In the genomic region with DNA sequence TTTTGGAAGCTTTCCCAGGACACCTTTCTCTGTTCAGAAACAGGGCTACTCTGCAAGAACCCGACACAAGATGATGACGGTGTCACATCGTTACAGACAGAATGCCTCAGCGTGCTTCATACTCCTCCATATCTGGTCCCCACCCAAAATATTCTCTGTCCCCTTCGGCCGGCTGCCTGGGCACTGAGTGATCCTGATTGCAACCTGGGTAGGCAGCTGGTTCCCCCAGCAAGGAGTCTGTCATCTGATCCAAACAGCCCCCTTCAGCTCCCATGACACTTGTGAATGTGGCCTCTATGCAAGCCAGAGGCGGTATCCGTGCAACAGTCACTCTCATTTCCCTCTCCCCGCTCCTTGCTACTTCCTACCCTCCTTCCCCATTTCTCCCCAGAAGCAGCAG, we compare ENCODE assay signal across 17 cellular contexts.
DNase-seq lines count a peak whose midpoint lies in the region; ATAC-seq lines count a peak whose summit lies in the region.
"Had no signal": no experiment of that assay in that cellular context is flagged by ENCODE, and none has a peak within 500 bp of the region (broad histone marks: within the 10 kb centered on the region; RNA-seq: fewer than 3 reads in every experiment).

No MANE protein-coding gene starts in this region.

- H3K27ac Mint-ChIP-seq in activated CD8-positive, alpha-beta memory T cell treated with anti-CD3 and anti-CD28 coated beads, Interleukin-2, amount 10 ng/mL, durations not matched to agents 7 days and 5 days = no peak overlapping the region
- H3K27ac Mint-ChIP-seq: CD14-positive monocyte; CD4-positive, alpha-beta T cell; GM23338 had no signal

- no peak overlapping the region for H2BK5ac ChIP-seq in neuronal stem cell (ENCODE audit: low read length)

- H3K27me3 ChIP-seq in BLaER1 treated with 17β-estradiol and CSF1 and Interleukin-3, amounts not matched to agents 10 nM and 100 nM = no peaks in the 10 kb centered on the region
- H3K27me3 ChIP-seq in neuronal stem cell (ENCODE audit: control insufficient read depth in 3 of 3, insufficient read depth in 3 of 3, low read depth in 1 of 3, low read length in 3 of 3) = peaks cover 0 to 4% (median 0%) of the 10 kb centered on the region in 3 experiments

- H3K9ac ChIP-seq in BLaER1 treated with 17β-estradiol and CSF1 and Interleukin-3, amounts not matched to agents 10 nM and 100 nM = 0 out of 22 replicates have a peak overlapping the region, but pooled peaks of 1 of the 11 experiments have one; percentile 18
- H3K9ac ChIP-seq in neuronal stem cell (ENCODE audit: low read depth, low read length, poor library complexity) = no peak overlapping the region

- peak overlapping the region; percentile 13 to 85 (median 69) for H3K4me2 ChIP-seq in BLaER1 treated with 17β-estradiol and CSF1 and Interleukin-3, amounts not matched to agents 10 nM and 100 nM
- H3K4me2 ChIP-seq in neuronal stem cell (ENCODE audit: insufficient read depth, low read length, poor library complexity, severe bottlenecking) = no peak overlapping the region
- H3K4me2 ChIP-seq: GM23338 had no signal

- no peak overlapping the region for H3K4me3 Mint-ChIP-seq in activated CD8-positive, alpha-beta memory T cell treated with anti-CD3 and anti-CD28 coated beads, Interleukin-2, amount 10 ng/mL, durations not matched to agents 7 days and 5 days
- H3K4me3 Mint-ChIP-seq: CD14-positive monocyte; CD4-positive, alpha-beta T cell; CD8-positive, alpha-beta memory T cell; GM23338; H9 had no signal

- H3K18ac ChIP-seq in neuronal stem cell (ENCODE audit: low read length) = no peak overlapping the region

- no peak overlapping the region for H3K27ac ChIP-seq in BLaER1 treated with 17β-estradiol and CSF1 and Interleukin-3, amounts not matched to agents 10 nM and 100 nM
- H3K27ac ChIP-seq in neuronal stem cell (replicated peaks; ENCODE audit: low read length) = no peak overlapping the region

- DNase-seq in activated CD8-positive, alpha-beta memory T cell treated with anti-CD3 and anti-CD28 coated beads, Interleukin-2, amount 10 ng/mL, durations not matched to agents 7 days and 5 days = peak; percentile 28
- no peak for DNase-seq in activated CD8-positive, alpha-beta memory T cell treated with anti-CD3 and anti-CD28 coated beads for 24 hours
- DNase-seq in neuronal stem cell (ENCODE audit: low spot score) = no peak
- no peak for DNase-seq in NCI-H69 (lab: John Stamatoyannopoulos, UW)
- no peak for DNase-seq in nucleus accumbens (lab: John Stamatoyannopoulos, UW)
- DNase-seq: CD4-positive, alpha-beta T cell; CD8-positive, alpha-beta memory T cell; DMS 273 treated with DMSO at 0.1 percent for 48 hours; DMS79; EL; GDM1; H9 had no signal

- H3K4ac ChIP-seq in neuronal stem cell (ENCODE audit: low read length) = no peak overlapping the region

- H3K36me3 Mint-ChIP-seq in activated CD8-positive, alpha-beta memory T cell treated with anti-CD3 and anti-CD28 coated beads, Interleukin-2, amount 10 ng/mL, durations not matched to agents 7 days and 5 days = no peaks in the 10 kb centered on the region
- H3K36me3 Mint-ChIP-seq: CD14-positive monocyte; CD8-positive, alpha-beta memory T cell had no signal

- H3K79me1 ChIP-seq in neuronal stem cell (ENCODE audit: low read depth, low read length) = no peaks in the 10 kb centered on the region

- H3K9me3 ChIP-seq in BLaER1 treated with 17β-estradiol and CSF1 and Interleukin-3, amounts not matched to agents 10 nM and 100 nM (replicated peaks in 1 of 11) = no peaks in the 10 kb centered on the region
- peaks cover 0 to 2% of the 10 kb centered on the region in 2 donors for H3K9me3 ChIP-seq in neuronal stem cell (replicated peaks in 1 of 2; ENCODE audit: control insufficient read depth in 2 of 2, insufficient read depth in 1 of 2, low read depth in 1 of 2, low read length in 2 of 2)

- CTCF ChIA-PET in activated CD8-positive, alpha-beta memory T cell treated with anti-CD3 and anti-CD28 coated beads, Interleukin-2, amount 10 ng/mL, durations not matched to agents 7 days and 5 days (lab: Charles Lee) = no interaction called here

- no peaks in the 10 kb centered on the region for H3K9me3 Mint-ChIP-seq in activated CD8-positive, alpha-beta memory T cell treated with anti-CD3 and anti-CD28 coated beads, Interleukin-2, amount 10 ng/mL, durations not matched to agents 7 days and 5 days (ENCODE audit: low read depth)
- H3K9me3 Mint-ChIP-seq: CD4-positive, alpha-beta T cell; CD8-positive, alpha-beta memory T cell; GM23338 had no signal

- no CpG with 5 or more reads among the region's 9 CpGs for WGBS in neuronal stem cell (ENCODE audit: extremely low coverage in 2 of 2, insufficient read length in 2 of 2, insufficient replicate concordance in 1 of 2), 2 donors

- H2AFZ ChIP-seq in neuronal stem cell (ENCODE audit: low read length) = no peak overlapping the region
- H2AFZ ChIP-seq: GM23338 had no signal

- H3K23ac ChIP-seq in neuronal stem cell (ENCODE audit: low read depth, low read length, poor library complexity) = no peak overlapping the region

- H3K4me1 ChIP-seq in BLaER1 treated with 17β-estradiol and CSF1 and Interleukin-3, amounts not matched to agents 10 nM and 100 nM = peaks cover 9 to 38% (median 30%) of the 10 kb centered on the region in 10 experiments
- H3K4me1 ChIP-seq in neuronal stem cell (ENCODE audit: control insufficient read depth in 2 of 2, insufficient read depth in 1 of 2, low read depth in 1 of 2, low read length in 2 of 2) = no peaks in the 10 kb centered on the region

- no peak overlapping the region for H4K91ac ChIP-seq in neuronal stem cell (ENCODE audit: low read depth, low read length, poor library complexity)

- no peaks in the 10 kb centered on the region for H3K36me3 ChIP-seq in BLaER1 treated with 17β-estradiol and CSF1 and Interleukin-3, amounts not matched to agents 10 nM and 100 nM
- no peaks in the 10 kb centered on the region for H3K36me3 ChIP-seq in neuronal stem cell (replicated peaks in 1 of 2; ENCODE audit: control insufficient read depth in 2 of 2, insufficient read depth in 2 of 2, low read length in 2 of 2)

- H2BK12ac ChIP-seq in neuronal stem cell (ENCODE audit: low read length) = no peak overlapping the region

- peak overlapping the region; percentile 30 for H2AK5ac ChIP-seq in neuronal stem cell (ENCODE audit: low read depth, low read length)

- H3K14ac ChIP-seq in neuronal stem cell (ENCODE audit: low read length) = no peak overlapping the region

- H4K8ac ChIP-seq in neuronal stem cell (ENCODE audit: low read depth, low read length) = no peak overlapping the region

- ATAC-seq in activated CD8-positive, alpha-beta memory T cell treated with anti-CD3 and anti-CD28 coated beads, Interleukin-2, amount 10 ng/mL, durations not matched to agents 7 days and 5 days = no peak
- ATAC-seq: GM12878, GM23338, HCT116 had no signal

- no peaks in the 10 kb centered on the region for H3K27me3 Mint-ChIP-seq in activated CD8-positive, alpha-beta memory T cell treated with anti-CD3 and anti-CD28 coated beads, Interleukin-2, amount 10 ng/mL, durations not matched to agents 7 days and 5 days

- no peak overlapping the region for H2BK120ac ChIP-seq in neuronal stem cell (ENCODE audit: low read depth, low read length)

- no peak overlapping the region for H2BK15ac ChIP-seq in neuronal stem cell (ENCODE audit: low read length)

- 0 out of 22 replicates have a peak, but pooled peaks cover 0 to 5% (median 0%) of the 10 kb centered on the region in 11 experiments for H4K20me1 ChIP-seq in BLaER1 treated with 17β-estradiol and CSF1 and Interleukin-3, amounts not matched to agents 10 nM and 100 nM

- H3K4me3 ChIP-seq in BLaER1 treated with 17β-estradiol and CSF1 and Interleukin-3, amounts not matched to agents 10 nM and 100 nM = no peak overlapping the region
- no peak overlapping the region for H3K4me3 ChIP-seq in neuronal stem cell (ENCODE audit: low read length in 2 of 2)
- H3K4me3 ChIP-seq: GM12878, GM23338 had no signal

- H3K4me1 Mint-ChIP-seq in activated CD8-positive, alpha-beta memory T cell treated with anti-CD3 and anti-CD28 coated beads, Interleukin-2, amount 10 ng/mL, durations not matched to agents 7 days and 5 days = no peaks in the 10 kb centered on the region
- H3K4me1 Mint-ChIP-seq: CD14-positive monocyte; CD8-positive, alpha-beta memory T cell; GM23338; H9 had no signal
